8 cellular contexts compared by ENCODE assay signal in genomic region chr11:61947486-61948210, GRCh38. TPM values are rescaled to one million over a fixed set of nuclear protein-coding genes. Genes with fewer than 3 reads are reported as not detected.
DNase-seq lines count a peak whose midpoint lies in the region; ATAC-seq, FAIRE-seq and TF ChIP-seq lines count a peak whose summit lies in the region.

No MANE protein-coding gene starts in this region.

- peak; percentile 46 for ATAC-seq in GM21390 (IDR thresholded peaks at IDR 0.05; ENCODE audit: unreplicated experiment)
- ATAC-seq in HG02884 (IDR thresholded peaks at IDR 0.05; ENCODE audit: unreplicated experiment) = no peak

- TF ChIP-seq POLR2A in spleen (IDR thresholded peaks at IDR 0.05) = no peak

- H3K9me3 Mint-ChIP-seq in brain = no peaks in the 10 kb centered on the region

- peaks cover 52% of the 10 kb centered on the region for H3K4me1 Mint-ChIP-seq in brain

- WGBS in iPS DF 6.9 (ENCODE audit: insufficient coverage, insufficient read length) = no CpG with 5 or more reads among the region's 8 CpGs
- WGBS in spleen, 5 donors = 6 to 11% (median 7%) methylated on average over 7 to 8 of the region's 8 CpGs

- no peaks in the 10 kb centered on the region for H3K36me3 Mint-ChIP-seq in brain

- peak overlapping the region in 3 of 5 experiments; percentile 1 to 49 (median 12) for H3K4me3 Mint-ChIP-seq in brain

- H3K27me3 ChIP-seq in iPS DF 6.9 (ENCODE audit: control insufficient read depth, insufficient read depth, low read length) = no peaks in the 10 kb centered on the region
- no peaks in the 10 kb centered on the region for H3K27me3 ChIP-seq in spleen (replicated peaks in 1 of 7)

- H3K4me3 ChIP-seq in AG04449 (ENCODE audit: low read depth, low read length) (no peak overlapping the region), iPS DF 6.9 (ENCODE audit: low read length) (no peak overlapping the region), spleen (no peak overlapping the region)

- CTCF ChIA-PET in AG04449 (lab: Yijun Ruan, JAX) = interaction anchor here (0.6 to 12.3 kb wide), 48 partner anchors 9 to 198 kb away, joined by 3 to 568 read pairs (median 5); partner anchors contain the start of genes FADS1, FEN1, RAB3IL1 and TMEM258

- DNase-seq in AG04449 (ENCODE audit: low read depth, low spot score) (no peak), NCI-H2171 (lab: John Stamatoyannopoulos, UW) (peak; percentile 39), iPS DF 6.9 (ENCODE audit: low read depth, low spot score) (peak; percentile 71), spleen (peak; percentile 92)

- H3K27ac Mint-ChIP-seq in brain = peak overlapping the region; percentile 72 to 98 (median 83)

- H3K36me3 ChIP-seq in iPS DF 6.9 (ENCODE audit: control insufficient read depth, insufficient read depth, low read length) = no peaks in the 10 kb centered on the region
- H3K36me3 ChIP-seq in spleen = no peaks in the 10 kb centered on the region

- H3K27ac ChIP-seq in iPS DF 6.9 (ENCODE audit: low read length) = no peak overlapping the region
- H3K27ac ChIP-seq in spleen = peak overlapping the region in 1 of 8 donors; percentile 5

- H3K4me1 ChIP-seq in iPS DF 6.9 (ENCODE audit: control insufficient read depth, insufficient read depth, low read length) (peaks cover 2% of the 10 kb centered on the region), spleen (peaks cover 4 to 33% (median 16%) of the 10 kb centered on the region in 6 donors)

- H3K9me3 ChIP-seq in iPS DF 6.9 (ENCODE audit: control insufficient read depth, insufficient read depth, low read length) (no peaks in the 10 kb centered on the region), spleen (no peaks in the 10 kb centered on the region)

- POLR2A ChIA-PET in AG04449 (lab: Yijun Ruan, JAX) = interaction anchor here (0.9 to 1.7 kb wide), 4 partner anchors 14 to 150 kb away, joined by 3 to 7 read pairs (median 4); no protein-coding TSS in a partner anchor

- intact Hi-C loops in spleen (cut with DNase I; ENCODE audit: low total_unique reads) = loop anchor here (2.0 to 10.0 kb wide), 3 partner anchors 49 to 153 kb away; partner anchors contain the start of genes FEN1 and TMEM258

- H3K27me3 Mint-ChIP-seq in brain = peaks cover 6% of the 10 kb centered on the region

- TF ChIP-seq CTCF in AG04449 (IDR thresholded peaks at IDR 0.05; ENCODE audit: insufficient read depth, low read length, missing control alignments) (peak; percentile 94), brain (conservative IDR thresholded peaks at IDR 0.05) (peak; percentile 91 to 96), spleen (IDR thresholded peaks at IDR 0.05 in 8 of 11, conservative IDR thresholded peaks at IDR 0.05 in 3 of 11) (peak; percentile 79 to 96 (median 89))

- FAIRE-seq in TTC549 (lab: Jason Lieb, UNC) = peak; percentile 34

RNA-seq across cellular contexts. Expression of gene BEST1, which starts 2.5 kb away (rescaled TPM):
- polyA plus RNA-seq in brain (ENCODE audit: insufficient read depth, low read depth, low replicate concordance) (12.1 TPM), spleen (1 to 10 TPM; 2.6 to 4.3 (median 3.0) TPM)
- total RNA-seq in spleen = 10 to 100 TPM in 5 of 7 donors, 1 to 10 TPM in 2; 6.8 to 20.4 (median 12.3) TPM

RNA-seq across cellular contexts. Expression of gene FTH1, which starts 19.8 kb away (rescaled TPM):
- polyA plus RNA-seq in brain (ENCODE audit: insufficient read depth, low read depth, low replicate concordance) = 7,408 TPM
- 1,000 to 10,000 TPM; 1,915 to 2,864 (median 2,469) TPM for total RNA-seq in spleen
- 1,000 to 10,000 TPM; 2,005 to 3,321 (median 2,533) TPM for polyA plus RNA-seq in spleen

RNA-seq across cellular contexts. Expression of gene RAB3IL1, which starts 30.3 kb away (rescaled TPM):
- polyA plus RNA-seq in brain (ENCODE audit: insufficient read depth, low read depth, low replicate concordance) = 5.9 TPM
- 10 to 100 TPM; 34.3 to 57.1 (median 39.5) TPM for total RNA-seq in spleen
- polyA plus RNA-seq in spleen = 10 to 100 TPM in 2 of 3 donors, 1 to 10 TPM in 1; 6.5 to 17.6 (median 14.1) TPM

RNA-seq across cellular contexts. Expression of gene FADS3, which starts 56.3 kb away (rescaled TPM):
- polyA plus RNA-seq in brain (ENCODE audit: insufficient read depth, low read depth, low replicate concordance) (13.7 TPM), spleen (10 to 100 TPM; 39.3 to 63.6 (median 52.7) TPM)
- 10 to 100 TPM; 26.3 to 40.8 (median 32.0) TPM for total RNA-seq in spleen
